ENCODE assay signal across 8 cellular contexts in genomic region chr19:16324384-16325160, GRCh38. TPM values are rescaled to one million over a fixed set of nuclear protein-coding genes. Genes with fewer than 3 reads are reported as not detected.
DNase-seq lines count a peak whose midpoint lies in the region; ATAC-seq and TF ChIP-seq lines count a peak whose summit lies in the region.

Gene KLF2, plus strand, starts transcription at chr19:16324826. Its CDS starts 98 bp downstream, at chr19:16324924.

- DNase-seq in Calu3 (peak; percentile 76), SKM-1 treated with dmso at 0.1 percent for 144 hours (lab: John Stamatoyannopoulos, UW; ENCODE audit: unreplicated experiment) (peak; percentile 60), Right ventricle myocardium superior (peak; percentile 97)

- H3K27ac ChIP-seq in HUES48 (ENCODE audit: low read depth, low read length), result no peak within 1 kb of the TSS
- peak within 1 kb of the TSS; percentile 87 for H3K27ac ChIP-seq in parathyroid adenoma
- H3K27ac ChIP-seq in thymus (ENCODE audit: low read depth), result peak within 1 kb of the TSS; percentile 86

- WGBS in thymus, result under 1% methylated on average over 105 of the region's 105 CpGs

- H3K4me1 ChIP-seq in HUES48 (ENCODE audit: control insufficient read depth, insufficient read depth, low read length) (no peaks in the 10 kb centered on the region), parathyroid adenoma (no peaks in the 10 kb centered on the region), thymus (ENCODE audit: control insufficient read depth, insufficient read depth, low read length) (peaks cover 21% of the 10 kb centered on the region)

- H3K27me3 Mint-ChIP-seq in Calu3 (ENCODE audit: unreplicated experiment), result no peaks in the 10 kb centered on the region
- no peaks in the 10 kb centered on the region for H3K27me3 Mint-ChIP-seq in activated naive CD8-positive, alpha-beta T cell

- ATAC-seq in GM21360 (IDR thresholded peaks at IDR 0.05; ENCODE audit: unreplicated experiment), result peak; percentile 48
- peak; percentile 90 for ATAC-seq in Right ventricle myocardium superior (ENCODE audit: poor library complexity)

- H3K4me2 ChIP-seq in parathyroid adenoma (ENCODE audit: low read length), result peak within 1 kb of the TSS; percentile 84

- H3K9me3 ChIP-seq in HUES48 (ENCODE audit: control insufficient read depth, insufficient read depth, low read length) (no peaks in the 10 kb centered on the region), parathyroid adenoma (ENCODE audit: control insufficient read depth, low read length) (no peaks in the 10 kb centered on the region), thymus (ENCODE audit: control insufficient read depth) (peaks cover 1% of the 10 kb centered on the region)

- peaks cover 16% of the 10 kb centered on the region for H3K36me3 Mint-ChIP-seq in Calu3 (ENCODE audit: insufficient read depth, unreplicated experiment)
- no peaks in the 10 kb centered on the region for H3K36me3 Mint-ChIP-seq in activated naive CD8-positive, alpha-beta T cell

- CTCF ChIA-PET in Calu3 (lab: Charles Lee), result interaction anchor here (1.7 kb wide), 1 partner anchor 59 kb away, joined by 5 read pairs; no protein-coding TSS in a partner anchor

- intact Hi-C loops in Calu3 (cut with micrococcal nuclease; ENCODE audit: unreplicated experiment), result no loop called here
- intact Hi-C loops in Right ventricle myocardium superior (cut with DNase I), result loop anchor here (5.0 kb wide), 2 partner anchors 42 to 67 kb away; no protein-coding TSS in a partner anchor

- H3K4me1 Mint-ChIP-seq in Calu3 (ENCODE audit: low read depth, unreplicated experiment), result peaks cover 8% of the 10 kb centered on the region
- peaks cover 56% of the 10 kb centered on the region for H3K4me1 Mint-ChIP-seq in activated naive CD8-positive, alpha-beta T cell (ENCODE audit: low read depth)

- peak within 1 kb of the TSS; percentile 74 for H3K4me3 Mint-ChIP-seq in Calu3 (ENCODE audit: low read depth, unreplicated experiment)
- peak within 1 kb of the TSS; percentile 32 for H3K4me3 Mint-ChIP-seq in activated naive CD8-positive, alpha-beta T cell

- H3K4me3 ChIP-seq in HUES48 (ENCODE audit: low read depth, low read length) (peak within 1 kb of the TSS; percentile 78), parathyroid adenoma (ENCODE audit: low read depth, low read length) (peak within 1 kb of the TSS; percentile 76), thymus (ENCODE audit: low read length) (peak within 1 kb of the TSS; percentile 63)

- H3K27ac Mint-ChIP-seq in Calu3 (ENCODE audit: unreplicated experiment), result no peak within 1 kb of the TSS
- peak within 1 kb of the TSS; percentile 10 for H3K27ac Mint-ChIP-seq in activated naive CD8-positive, alpha-beta T cell

- H3K36me3 ChIP-seq in HUES48 (ENCODE audit: control insufficient read depth, insufficient read depth, low read length) (no peaks in the 10 kb centered on the region), parathyroid adenoma (ENCODE audit: control insufficient read depth, insufficient read depth, low read length) (no peaks in the 10 kb centered on the region), thymus (ENCODE audit: control insufficient read depth, insufficient read depth) (peaks cover 10% of the 10 kb centered on the region)

- peak within 1 kb of the TSS; percentile 95 for H2AFZ ChIP-seq in parathyroid adenoma

- no peaks in the 10 kb centered on the region for H3K79me2 ChIP-seq in parathyroid adenoma

- no peak for TF ChIP-seq CTCF in Calu3 (IDR thresholded peaks at IDR 0.05; ENCODE audit: unreplicated experiment)
- no peak for TF ChIP-seq CTCF in parathyroid adenoma (IDR thresholded peaks at IDR 0.05)

- H3K27me3 ChIP-seq in HUES48 (ENCODE audit: control insufficient read depth, insufficient read depth, low read length) (peaks cover 68% of the 10 kb centered on the region), parathyroid adenoma (ENCODE audit: control insufficient read depth, insufficient read depth, low read length) (no peaks in the 10 kb centered on the region), thymus (ENCODE audit: control insufficient read depth, insufficient read depth) (peaks cover 49% of the 10 kb centered on the region)

- no TSS peak for BruUV-seq in Calu3 (replicated peaks; lab: Mats Ljungman, UMichigan)

- no peaks in the 10 kb centered on the region for H3K9me3 Mint-ChIP-seq in Calu3 (ENCODE audit: low read depth, unreplicated experiment)
- no peaks in the 10 kb centered on the region for H3K9me3 Mint-ChIP-seq in activated naive CD8-positive, alpha-beta T cell (ENCODE audit: low read depth)

- H3K9ac ChIP-seq in HUES48 (ENCODE audit: low read depth, low read length) (0 out of 2 replicates have a peak within 1 kb of the TSS, but pooled peaks have one; percentile 30), parathyroid adenoma (peak within 1 kb of the TSS; percentile 84)

RNA-seq across cellular contexts. Expression of gene KLF2, which starts in this region (rescaled TPM):
- 2.5 and 5.0 TPM in 2 replicates for total RNA-seq in Calu3 (2022)
- 67.6 TPM for total RNA-seq in Right ventricle myocardium superior
- 16.5 TPM for polyA plus RNA-seq in thymus

Comparison
In these comparisons a context has a peak if more than half of its experiments do, and no peak if none do; other contexts are left out.
1. RNA of gene KLF2 (total RNA-seq): 67.6 TPM in Right ventricle myocardium superior (single experiment); 2.5 to 5.0 TPM in Calu3; every median in the first group is over 10 times any median in the second.
2. Peak in every context shown above with its lines, with median percentiles within 50 percentile points of each other: DNase-seq and H3K4me3 ChIP-seq.